ENCODE assay signal across 1 cellular context in the genomic region with DNA sequence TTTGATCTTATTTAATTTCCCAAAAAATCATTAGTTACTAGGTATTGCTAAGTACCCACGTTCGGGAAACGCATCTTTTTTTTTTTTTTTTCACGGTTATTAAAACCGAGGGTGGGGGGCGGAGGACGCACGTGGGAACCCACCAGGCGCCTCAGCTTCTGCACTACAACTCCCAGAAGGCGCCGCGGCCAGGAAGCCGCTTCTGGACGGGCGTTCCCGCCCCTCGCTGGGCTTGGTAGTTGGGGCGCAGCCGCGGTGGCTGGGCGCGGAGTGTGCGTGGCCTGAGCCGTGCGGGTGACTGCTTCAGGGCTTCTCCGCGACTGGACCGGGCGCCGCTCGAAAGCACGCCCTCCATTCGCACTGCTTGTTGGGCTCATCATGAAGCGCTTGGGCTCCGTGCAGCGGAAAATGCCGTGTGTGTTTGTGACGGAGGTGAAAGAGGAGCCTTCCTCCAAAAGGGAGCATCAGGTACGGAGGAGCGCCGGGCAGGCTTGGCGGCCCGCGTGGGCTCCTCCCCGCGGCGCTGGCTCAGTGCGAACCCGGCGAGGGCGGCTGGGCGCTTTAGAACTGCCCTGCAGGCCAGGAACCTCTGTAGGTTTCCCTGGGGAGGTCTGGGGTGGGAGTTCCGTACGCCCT.
TF ChIP-seq lines count a peak whose summit lies in the region.

No MANE protein-coding gene starts in this region.

TF ChIP-seq in IMR-90, 13 proteins besides CTCF, POLR2A, EP300 and RAD21:
- TF ChIP-seq, protein P1, sequence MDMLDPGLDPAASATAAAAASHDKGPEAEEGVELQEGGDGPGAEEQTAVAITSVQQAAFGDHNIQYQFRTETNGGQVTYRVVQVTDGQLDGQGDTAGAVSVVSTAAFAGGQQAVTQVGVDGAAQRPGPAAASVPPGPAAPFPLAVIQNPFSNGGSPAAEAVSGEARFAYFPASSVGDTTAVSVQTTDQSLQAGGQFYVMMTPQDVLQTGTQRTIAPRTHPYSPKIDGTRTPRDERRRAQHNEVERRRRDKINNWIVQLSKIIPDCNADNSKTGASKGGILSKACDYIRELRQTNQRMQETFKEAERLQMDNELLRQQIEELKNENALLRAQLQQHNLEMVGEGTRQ (IDR thresholded peaks at IDR 0.05; ENCODE audit: low read depth, low read length), result peak; percentile 70
- TF ChIP-seq MXI1 (IDR thresholded peaks at IDR 0.05; ENCODE audit: borderline replicate concordance, low read depth, low read length) (peak; percentile 92), RCOR1 (IDR thresholded peaks at IDR 0.05; ENCODE audit: insufficient replicate concordance, low read length) (no peak), CEBPB (IDR thresholded peaks at IDR 0.05; ENCODE audit: low read depth, low read length) (no peak), BHLHE40 (IDR thresholded peaks at IDR 0.05; ENCODE audit: low read depth, low read length) (peak; percentile 61; the same call in 1 of the 2 replicates), FOS (IDR thresholded peaks at IDR 0.05; ENCODE audit: low read depth, low read length) (no peak), MAZ (IDR thresholded peaks at IDR 0.05; ENCODE audit: borderline replicate concordance, low read depth, low read length) (peak; percentile 56; the same call in 1 of the 2 replicates), NFE2L2 (IDR thresholded peaks at IDR 0.05; ENCODE audit: low read depth, low read length) (no peak)
